Comparison of ENCODE assay signal across 13 cellular contexts in the genomic region with DNA sequence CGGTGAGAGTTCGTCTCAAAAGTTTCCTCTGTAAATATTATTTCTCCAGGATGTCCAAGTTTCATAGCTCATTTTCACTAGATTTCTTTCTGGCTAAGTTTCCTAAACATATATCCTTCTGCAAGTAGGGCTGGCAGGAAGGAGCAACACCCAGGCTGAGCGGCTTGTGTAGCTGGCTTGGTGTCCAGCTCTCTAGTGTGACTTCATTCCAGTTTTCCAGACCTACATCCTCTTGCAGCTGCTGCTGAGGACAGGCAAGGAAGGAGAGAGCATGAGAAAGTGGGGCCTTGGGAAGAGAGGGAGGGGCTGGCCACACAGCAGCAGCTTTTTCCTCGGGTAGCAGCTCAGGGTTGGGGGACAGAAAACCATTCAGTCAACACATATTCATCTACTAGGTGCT.
"Had no signal": no experiment of that assay in that cellular context is flagged by ENCODE, and none has a peak within 500 bp of the region (broad histone marks: within the 10 kb centered on the region; RNA-seq: fewer than 3 reads in every experiment).

No MANE protein-coding gene starts in this region.

- H3K4me1 ChIP-seq: parathyroid adenoma had no signal

- H3K4me3 Mint-ChIP-seq: activated naive CD4-positive, alpha-beta T cell treated with anti-CD3 and anti-CD28 coated beads, Interleukin-2, amount 10 ng/mL, durations not matched to agents 7 days and 5 days; nephron progenitor cell; stimulated activated memory B cell treated with anti-CD40 and anti-IgM and Interleukin-4, amounts not matched to agents 10 μg/mL and 1 μg/mL and 100 μg/mL, for 72 hours; T-helper 2 cell treated with Interferon-gamma antibody and Interleukin-4, amounts not matched to agents 5 μg/mL and 100 μg/mL, for 36 hours had no signal

- H3K4me1 Mint-ChIP-seq: activated naive CD4-positive, alpha-beta T cell treated with anti-CD3 and anti-CD28 coated beads, Interleukin-2, amount 10 ng/mL, durations not matched to agents 7 days and 5 days; stimulated activated memory B cell treated with anti-CD40 and anti-IgM and Interleukin-4, amounts not matched to agents 10 μg/mL and 1 μg/mL and 100 μg/mL, for 72 hours had no signal

- H3K9me3 ChIP-seq: thyroid gland had no signal

- H3K36me3 Mint-ChIP-seq: activated naive CD4-positive, alpha-beta T cell treated with anti-CD3 and anti-CD28 coated beads, Interleukin-2, amount 10 ng/mL, durations not matched to agents 7 days and 5 days; stimulated activated memory B cell treated with anti-CD40 and anti-IgM and Interleukin-4, amounts not matched to agents 10 μg/mL and 1 μg/mL and 100 μg/mL, for 72 hours had no signal

- H3K27ac ChIP-seq: cardiac muscle cell, parathyroid adenoma, thyroid gland had no signal

- H3K36me3 ChIP-seq: cardiac muscle cell, thyroid gland had no signal

- H3K27me3 ChIP-seq: cardiac muscle cell, thyroid gland had no signal

- H3K79me2 ChIP-seq: parathyroid adenoma had no signal

- H3K9me3 Mint-ChIP-seq: activated naive CD4-positive, alpha-beta T cell treated with anti-CD3 and anti-CD28 coated beads, Interleukin-2, amount 10 ng/mL, durations not matched to agents 7 days and 5 days; nephron progenitor cell; stimulated activated memory B cell treated with anti-CD40 and anti-IgM and Interleukin-4, amounts not matched to agents 10 μg/mL and 1 μg/mL and 100 μg/mL, for 72 hours; T-helper 2 cell treated with Interferon-gamma antibody and Interleukin-4, amounts not matched to agents 5 μg/mL and 100 μg/mL, for 36 hours had no signal

- H3K27ac Mint-ChIP-seq: activated naive CD4-positive, alpha-beta T cell treated with anti-CD3 and anti-CD28 coated beads, Interleukin-2, amount 10 ng/mL, durations not matched to agents 7 days and 5 days; nephron progenitor cell; stimulated activated memory B cell treated with anti-CD40 and anti-IgM and Interleukin-4, amounts not matched to agents 10 μg/mL and 1 μg/mL and 100 μg/mL, for 72 hours; T-helper 2 cell treated with Interferon-gamma antibody and Interleukin-4, amounts not matched to agents 5 μg/mL and 100 μg/mL, for 36 hours had no signal

- ATAC-seq: stimulated activated memory B cell treated with anti-CD40 and anti-IgM and Interleukin-4, amounts not matched to agents 10 μg/mL and 1 μg/mL and 100 μg/mL, for 72 hours had no signal

- H2AFZ ChIP-seq: parathyroid adenoma had no signal

- H3K4me3 ChIP-seq: cardiac muscle cell, thyroid gland had no signal

- DNase-seq: activated CD4-positive, alpha-beta T cell treated with anti-CD3 and anti-CD28 coated beads, Interleukin-2, amount 50 U/mL, for 1 hour; activated naive CD4-positive, alpha-beta T cell treated with anti-CD3 and anti-CD28 coated beads, Interleukin-2, amount 10 ng/mL, durations not matched to agents 7 days and 5 days; cortex of kidney; effector CD4-positive, alpha-beta T cell; foreskin melanocyte; islet precursor cell; nephron progenitor cell; stimulated activated CD4-positive, alpha-beta T cell treated with anti-CD3 and anti-CD28 coated beads, Interleukin-2, amount 100 ng/mL, for 48 hours; thyroid gland had no signal

- H3K9ac ChIP-seq: parathyroid adenoma had no signal
